ENCODE assay signal across 25 cellular contexts in genomic region chr1:17822741-17823426, GRCh38.
"Had no signal": no experiment of that assay in that cellular context is flagged by ENCODE, and none has a peak within 500 bp of the region (broad histone marks: within the 10 kb centered on the region; RNA-seq: fewer than 3 reads in every experiment).

No MANE protein-coding gene starts in this region.

- H3K36me3 Mint-ChIP-seq: neural progenitor cell; stimulated activated naive B cell treated with anti-CD40 and anti-IgM and Interleukin-4, amounts not matched to agents 10 μg/mL and 1 μg/mL and 100 μg/mL, for 72 hours had no signal

- H3K4me3 Mint-ChIP-seq: naive thymus-derived CD4-positive, alpha-beta T cell; nephron; neural progenitor cell; stimulated activated naive B cell treated with anti-CD40 and anti-IgM and Interleukin-4, amounts not matched to agents 10 μg/mL and 1 μg/mL and 100 μg/mL, for 72 hours; stimulated activated naive CD8-positive, alpha-beta T cell treated with anti-CD3 and anti-CD28 coated beads, Interleukin-15, Interleukin-2, amounts not matched to agents 100 ng/mL and 50 ng/mL, for 24 hours had no signal

- H3K27ac Mint-ChIP-seq: naive thymus-derived CD4-positive, alpha-beta T cell; nephron; neural progenitor cell; progenitor cell of endocrine pancreas; stimulated activated naive B cell treated with anti-CD40 and anti-IgM and Interleukin-4, amounts not matched to agents 10 μg/mL and 1 μg/mL and 100 μg/mL, for 72 hours; stimulated activated naive CD8-positive, alpha-beta T cell treated with anti-CD3 and anti-CD28 coated beads, Interleukin-15, Interleukin-2, amounts not matched to agents 100 ng/mL and 50 ng/mL, for 24 hours had no signal

- H3K4me3 ChIP-seq: colonic mucosa, left lung, neural progenitor cell, pancreas, right lobe of liver, suprapubic skin, transverse colon, vagina had no signal

- H3K4me1 ChIP-seq: colonic mucosa, left lung, pancreas, right lobe of liver, suprapubic skin, transverse colon, vagina had no signal

- H3K36me3 ChIP-seq: colonic mucosa, left lung, neural progenitor cell, pancreas, right lobe of liver, suprapubic skin, transverse colon, vagina had no signal

- H3K4me2 ChIP-seq: neural progenitor cell had no signal

- H3K4me1 Mint-ChIP-seq: naive thymus-derived CD4-positive, alpha-beta T cell; nephron; stimulated activated naive B cell treated with anti-CD40 and anti-IgM and Interleukin-4, amounts not matched to agents 10 μg/mL and 1 μg/mL and 100 μg/mL, for 72 hours had no signal

- ATAC-seq: left lung; naive thymus-derived CD4-positive, alpha-beta T cell; pancreas; right lobe of liver; stimulated activated naive B cell treated with anti-CD40 and anti-IgM and Interleukin-4, amounts not matched to agents 10 μg/mL and 1 μg/mL and 100 μg/mL, for 72 hours had no signal

- DNase-seq: colonic mucosa; dermis blood vessel endothelial cell; effector memory CD4-positive, alpha-beta T cell; erythroblast; kidney; left lung; mesenchymal stem cell; midbrain; naive thymus-derived CD4-positive, alpha-beta T cell; nucleus accumbens; pancreas; right lobe of liver; small intestine; stimulated activated CD4-positive, alpha-beta T cell treated with anti-CD3 and anti-CD28 coated beads, Interleukin-15, amount 100 ng/mL, for 24 hours; stimulated activated CD4-positive, alpha-beta T cell treated with anti-CD3 and anti-CD28 coated beads, Interleukin-2, amount 100 ng/mL, for 48 hours; stimulated activated naive B cell treated with anti-CD40 and anti-IgM and Interleukin-4, amounts not matched to agents 10 μg/mL and 1 μg/mL and 100 μg/mL, for 72 hours; transverse colon had no signal

- H3K9me3 Mint-ChIP-seq: nephron; neural progenitor cell; stimulated activated naive CD8-positive, alpha-beta T cell treated with anti-CD3 and anti-CD28 coated beads, Interleukin-15, Interleukin-2, amounts not matched to agents 100 ng/mL and 50 ng/mL, for 24 hours had no signal

- H3K27me3 ChIP-seq: colonic mucosa, neural progenitor cell, pancreas, right lobe of liver, vagina had no signal

- H3K9me3 ChIP-seq: colonic mucosa, left lung, pancreas, right lobe of liver, suprapubic skin, transverse colon, vagina had no signal

- H3K27ac ChIP-seq: colonic mucosa, left lung, neural progenitor cell, pancreas, right lobe of liver, suprapubic skin, transverse colon, vagina had no signal

- H2AFZ ChIP-seq: neural progenitor cell had no signal

- FAIRE-seq: endometrium, frontal cortex, kidney, pancreas, small intestine had no signal

- H3K9ac ChIP-seq: neural progenitor cell had no signal
